In genomic region chr1:60152886-60153285, GRCh38 we compare ENCODE assay signal across 27 cellular contexts.
"Had no signal": no experiment of that assay in that cellular context is flagged by ENCODE, and none has a peak within 500 bp of the region (broad histone marks: within the 10 kb centered on the region; RNA-seq: fewer than 3 reads in every experiment).

No MANE protein-coding gene starts in this region.

- H3K36me3 Mint-ChIP-seq: mesothelial cell of epicardium; naive B cell; natural killer cell; stimulated activated effector memory CD8-positive, alpha-beta T cell treated with anti-CD3 and anti-CD28 coated beads, Interleukin-12 subunit alpha, Interleukin-12 subunit beta, amount 100 ng/mL, for 72 hours had no signal

- DNase-seq: heart left ventricle; hypothalamus; kidney glomerular epithelial cell; left cardiac atrium; left lung; lower lobe of right lung; mammary epithelial cell; mesenchymal stem cell; naive B cell; natural killer cell; ovary; right lobe of liver; stimulated activated CD4-positive, alpha-beta T cell treated with anti-CD3 and anti-CD28 coated beads, Interleukin-12 subunit alpha, Interleukin-12 subunit beta, amount 100 ng/mL, for 4 hours; stimulated activated CD4-positive, alpha-beta T cell treated with anti-CD3 and anti-CD28 coated beads, Interleukin-15, amount 100 ng/mL, for 24 hours; stimulated activated CD4-positive, alpha-beta T cell treated with anti-CD3 and anti-CD28 coated beads, Interleukin-4, amount 100 ng/mL, for 24 hours; stimulated activated naive CD4-positive, alpha-beta T cell; tibial artery; trophoblast cell; upper lobe of right lung had no signal

- H3K4me1 Mint-ChIP-seq: naive B cell; natural killer cell; stimulated activated effector memory CD8-positive, alpha-beta T cell treated with anti-CD3 and anti-CD28 coated beads, Interleukin-12 subunit alpha, Interleukin-12 subunit beta, amount 100 ng/mL, for 72 hours had no signal

- H3K36me3 ChIP-seq: heart left ventricle, left lung, lower lobe of right lung, ovary, right atrium auricular region, right lobe of liver, suprapubic skin, thoracic aorta, tibial artery, upper lobe of right lung had no signal

- H3K4me1 ChIP-seq: heart left ventricle, left lung, lower lobe of right lung, right atrium auricular region, upper lobe of right lung had no signal

- H3K27ac Mint-ChIP-seq: mesothelial cell of epicardium; natural killer cell; progenitor cell of endocrine pancreas; stimulated activated effector memory CD8-positive, alpha-beta T cell treated with anti-CD3 and anti-CD28 coated beads, Interleukin-12 subunit alpha, Interleukin-12 subunit beta, amount 100 ng/mL, for 72 hours; stimulated activated naive CD8-positive, alpha-beta T cell treated with anti-CD3 and anti-CD28 coated beads, Interleukin-15, Interleukin-2, amounts not matched to agents 100 ng/mL and 50 ng/mL, for 24 hours had no signal

- H3K4me3 ChIP-seq: heart left ventricle, left lung, lower lobe of right lung, ovary, right atrium auricular region, right lobe of liver, skin epidermis, suprapubic skin, thoracic aorta, tibial artery, upper lobe of right lung had no signal

- H3K27me3 Mint-ChIP-seq: naive B cell had no signal

- H3K4me3 Mint-ChIP-seq: mesothelial cell of epicardium; naive B cell; natural killer cell; stimulated activated effector memory CD8-positive, alpha-beta T cell treated with anti-CD3 and anti-CD28 coated beads, Interleukin-12 subunit alpha, Interleukin-12 subunit beta, amount 100 ng/mL, for 72 hours; stimulated activated naive CD8-positive, alpha-beta T cell treated with anti-CD3 and anti-CD28 coated beads, Interleukin-15, Interleukin-2, amounts not matched to agents 100 ng/mL and 50 ng/mL, for 24 hours had no signal

- H3K9me3 ChIP-seq: heart left ventricle, left lung, lower lobe of right lung, ovary, right atrium auricular region, right lobe of liver, suprapubic skin, thoracic aorta, tibial artery, upper lobe of right lung had no signal

- H3K27me3 ChIP-seq: heart left ventricle, left lung, ovary, right atrium auricular region, right lobe of liver, suprapubic skin, tibial artery, upper lobe of right lung had no signal

- H3K9me3 Mint-ChIP-seq: mesothelial cell of epicardium; stimulated activated effector memory CD8-positive, alpha-beta T cell treated with anti-CD3 and anti-CD28 coated beads, Interleukin-12 subunit alpha, Interleukin-12 subunit beta, amount 100 ng/mL, for 72 hours; stimulated activated naive CD8-positive, alpha-beta T cell treated with anti-CD3 and anti-CD28 coated beads, Interleukin-15, Interleukin-2, amounts not matched to agents 100 ng/mL and 50 ng/mL, for 24 hours had no signal

- ATAC-seq: heart left ventricle; left cardiac atrium; left lung; lower lobe of right lung; natural killer cell; right lobe of liver; stimulated activated effector memory CD8-positive, alpha-beta T cell treated with anti-CD3 and anti-CD28 coated beads, Interleukin-12 subunit alpha, Interleukin-12 subunit beta, amount 100 ng/mL, for 72 hours; upper lobe of right lung had no signal
